ENCODE assay signal across 20 cellular contexts in the genomic region with DNA sequence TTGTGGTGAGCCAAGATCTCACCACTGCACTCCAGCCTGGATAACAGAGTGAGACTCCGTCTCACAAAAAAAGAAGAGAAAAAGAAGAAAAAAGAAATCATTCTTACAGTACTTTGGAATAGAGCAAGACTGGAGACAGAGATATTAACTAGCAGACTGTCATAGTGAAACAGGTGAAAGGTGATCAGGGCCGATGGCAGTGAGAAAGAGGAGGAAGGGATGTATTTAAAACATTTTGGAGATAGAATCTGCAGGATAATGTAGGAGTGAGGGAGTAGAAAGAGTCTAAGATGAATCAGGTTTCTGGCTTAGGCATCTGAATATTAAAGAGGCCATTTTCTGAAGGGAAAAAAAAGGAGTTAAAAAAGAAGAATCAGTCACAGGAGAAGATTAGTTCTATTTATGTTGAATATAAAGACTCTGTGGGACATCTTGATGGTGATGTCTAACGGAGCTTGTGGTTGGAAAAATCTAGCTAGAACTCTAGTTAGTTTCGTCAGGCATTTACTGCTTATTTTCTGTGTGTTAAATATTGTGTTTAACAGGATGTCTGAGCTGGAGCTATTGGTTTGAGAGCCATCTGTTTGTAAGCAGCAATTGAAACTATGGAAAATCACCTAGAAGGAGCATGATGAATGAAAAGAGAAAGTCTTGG. TPM values are rescaled to one million over a fixed set of nuclear protein-coding genes. Genes with fewer than 3 reads are reported as not detected.
DNase-seq lines count a peak whose midpoint lies in the region; ATAC-seq, FAIRE-seq and TF ChIP-seq lines count a peak whose summit lies in the region.
"Had no signal": no experiment of that assay in that cellular context is flagged by ENCODE, and none has a peak within 500 bp of the region (broad histone marks: within the 10 kb centered on the region; RNA-seq: fewer than 3 reads in every experiment).

No MANE protein-coding gene starts in this region.

- TF ChIP-seq EP300 in HepG2 (IDR thresholded peaks at IDR 0.05; ENCODE audit: low read depth in 2 of 2, low read length in 2 of 2) (no peak), HepG2 (CRISPR knock-in tag; IDR thresholded peaks at IDR 0.05; ENCODE audit: borderline replicate concordance) (no peak)

- H3K27ac ChIP-seq in HepG2 (ENCODE audit: extremely low read length, insufficient read depth, low read length) (no peak overlapping the region), right lobe of liver (no peak overlapping the region)
- H3K27ac ChIP-seq: 22Rv1 had no signal

- H3K27me3 ChIP-seq in HepG2 (ENCODE audit: control insufficient read depth in 1 of 2, insufficient read depth in 2 of 2, low read length in 2 of 2): peaks cover 2 to 3% of the 10 kb centered on the region in 2 experiments; a peak in 1 of 5 replicates
- no peaks in the 10 kb centered on the region for H3K27me3 ChIP-seq in right lobe of liver

- TF ChIP-seq POLR2A in HepG2 (IDR thresholded peaks at IDR 0.05; ENCODE audit: insufficient read depth in 1 of 2, low read depth in 2 of 2, low read length in 2 of 2): no peak
- TF ChIP-seq POLR2A in right lobe of liver (IDR thresholded peaks at IDR 0.05): no peak

- H4K20me1 ChIP-seq in HepG2 (ENCODE audit: insufficient read depth, low read length): no peaks in the 10 kb centered on the region

- H3K27me3 Mint-ChIP-seq in activated CD4-positive, alpha-beta T cell treated with anti-CD3 and anti-CD28 coated beads for 36 hours: no peaks in the 10 kb centered on the region
- H3K27me3 Mint-ChIP-seq in nephron (ENCODE audit: low read depth) (no peaks in the 10 kb centered on the region), type B pancreatic cell (no peaks in the 10 kb centered on the region)

- H3K9me3 ChIP-seq in HepG2 (ENCODE audit: low read length): no peaks in the 10 kb centered on the region
- H3K9me3 ChIP-seq in right lobe of liver: no peaks in the 10 kb centered on the region

- H3K4me1 ChIP-seq in HepG2 (ENCODE audit: insufficient read depth, low read length) (peaks cover 10% of the 10 kb centered on the region; the same call in 1 of the 2 replicates), right lobe of liver (no peaks in the 10 kb centered on the region)

- CTCF ChIA-PET in activated CD4-positive, alpha-beta T cell treated with anti-CD3 and anti-CD28 coated beads for 36 hours (lab: Charles Lee): interaction anchor here (0.5 to 1.0 kb wide), 3 partner anchors 32 to 74 kb away, joined by 3 read pairs; no protein-coding TSS in a partner anchor
- CTCF ChIA-PET in HepG2 (lab: Yijun Ruan, JAX; ENCODE audit: low intra/inter-chr PET ratio, low total read pairs): no interaction called here

- in situ Hi-C loops in HepG2 (cut with HindIII; ENCODE audit: extremely low pct_ligation_motif_present, low pct_unique_long_range_greater_than_20kb): no loop called here

- H3K4me2 ChIP-seq in HepG2 (ENCODE audit: low read depth, low read length): no peak overlapping the region

- H3K36me3 ChIP-seq in HepG2 (replicated peaks in 1 of 2; ENCODE audit: control insufficient read depth in 1 of 2, insufficient read depth in 2 of 2, low read length in 2 of 2) (no peaks in the 10 kb centered on the region), right lobe of liver (no peaks in the 10 kb centered on the region)

- peak; percentile 71 for ATAC-seq in activated CD4-positive, alpha-beta T cell treated with anti-CD3 and anti-CD28 coated beads for 36 hours
- no peak for ATAC-seq in HepG2
- no peak for ATAC-seq in right lobe of liver
- no peak for ATAC-seq in GM19324 (IDR thresholded peaks at IDR 0.05; ENCODE audit: low FRiP score, unreplicated experiment)
- ATAC-seq: CD8-positive, alpha-beta T cell had no signal

- no peak for FAIRE-seq in HepG2 (lab: Jason Lieb, UNC)
- FAIRE-seq: D721Med, G401.6, H1 had no signal

- no peak for TF ChIP-seq RAD21 in HepG2 (CRISPR knock-in tag; IDR thresholded peaks at IDR 0.05)

- DNase-seq in activated CD4-positive, alpha-beta T cell treated with anti-CD3 and anti-CD28 coated beads for 36 hours: no peak
- no peak for DNase-seq in activated CD4-positive, alpha-beta T cell treated with anti-CD3 and anti-CD28 coated beads for 4 hours
- DNase-seq in HepG2 (ENCODE audit: low spot score) (no peak), right lobe of liver (no peak), hippocampal formation (lab: John Stamatoyannopoulos, UW) (no peak), type B pancreatic cell (ENCODE audit: extremely low spot score, unreplicated experiment) (no peak)
- DNase-seq: CD8-positive, alpha-beta T cell; DND-41; KBM-7; MV-4-11; NCI-H1417 treated with DMSO at 0.1 percent for 48 hours; NCI-H1930; NK-92 treated with Interleukin-12 subunit alpha and Interleukin-12 subunit beta, amount 100 ng/mL, for 24 hours; SHP77 had no signal

- 44% methylated on average over 4 of the region's 4 CpGs for WGBS in HepG2 (ENCODE audit: low lambda C conversion rate)
- 73% methylated on average over 4 of the region's 4 CpGs for WGBS in right lobe of liver (ENCODE audit: insufficient coverage, low coverage, low lambda C conversion rate, missing lambda C conversion rate)

- no peak for TF ChIP-seq CTCF in HepG2 (CRISPR knock-in tag; IDR thresholded peaks at IDR 0.05)
- no peak for TF ChIP-seq CTCF in right lobe of liver (IDR thresholded peaks at IDR 0.05)
- TF ChIP-seq CTCF in nephron (IDR thresholded peaks at IDR 0.05; ENCODE audit: unreplicated experiment in 3 of 3): no peak
- TF ChIP-seq CTCF in type B pancreatic cell (conservative IDR thresholded peaks at IDR 0.05): no peak

- H3K9me3 Mint-ChIP-seq in activated CD4-positive, alpha-beta T cell treated with anti-CD3 and anti-CD28 coated beads for 36 hours (ENCODE audit: low read depth): no peaks in the 10 kb centered on the region
- H3K9me3 Mint-ChIP-seq in nephron (no peaks in the 10 kb centered on the region), type B pancreatic cell (peaks cover 7% of the 10 kb centered on the region)
- H3K9me3 Mint-ChIP-seq: CD8-positive, alpha-beta T cell had no signal

- no peaks in the 10 kb centered on the region for H3K79me2 ChIP-seq in HepG2 (ENCODE audit: insufficient read depth, low read length)

- H2AFZ ChIP-seq in HepG2 (ENCODE audit: low read length): peak overlapping the region; percentile 19

- H3K4me3 ChIP-seq in HepG2 (replicated peaks in 1 of 3; ENCODE audit: insufficient read depth in 1 of 3, low read depth in 2 of 3, low read length in 3 of 3) (no peak overlapping the region), right lobe of liver (no peak overlapping the region)

- peaks cover 34% of the 10 kb centered on the region for H3K4me1 Mint-ChIP-seq in activated CD4-positive, alpha-beta T cell treated with anti-CD3 and anti-CD28 coated beads for 36 hours
- H3K4me1 Mint-ChIP-seq in nephron (peaks cover 7% of the 10 kb centered on the region), type B pancreatic cell (ENCODE audit: unreplicated experiment) (peaks cover 19% of the 10 kb centered on the region)

- H3K36me3 Mint-ChIP-seq in activated CD4-positive, alpha-beta T cell treated with anti-CD3 and anti-CD28 coated beads for 36 hours (ENCODE audit: low read depth): peaks cover 9% of the 10 kb centered on the region
- peaks cover 18% of the 10 kb centered on the region for H3K36me3 Mint-ChIP-seq in nephron (ENCODE audit: low read depth)
- H3K36me3 Mint-ChIP-seq in type B pancreatic cell: peaks cover 8% of the 10 kb centered on the region
- H3K36me3 Mint-ChIP-seq: CD8-positive, alpha-beta T cell had no signal

- H3K9ac ChIP-seq in HepG2 (ENCODE audit: insufficient read depth, low read depth, low read length): no peak overlapping the region

- BruUV-seq in HepG2 (replicated peaks; lab: Mats Ljungman, UMichigan): no TSS peak

- POLR2A ChIA-PET in activated CD4-positive, alpha-beta T cell treated with anti-CD3 and anti-CD28 coated beads for 36 hours (lab: Charles Lee): interaction anchor here (1.5 kb wide), 1 partner anchor 30 kb away, joined by 4 read pairs; no protein-coding TSS in a partner anchor
- POLR2A ChIA-PET in HepG2 (lab: Yijun Ruan, JAX): no interaction called here

- peak overlapping the region; percentile 56 for H3K27ac Mint-ChIP-seq in activated CD4-positive, alpha-beta T cell treated with anti-CD3 and anti-CD28 coated beads for 36 hours
- H3K27ac Mint-ChIP-seq in nephron (peak overlapping the region in 2 of 3 experiments; percentile 7 to 49), type B pancreatic cell (no peak overlapping the region)
- H3K27ac Mint-ChIP-seq: CD8-positive, alpha-beta T cell had no signal

- intact Hi-C loops in activated CD4-positive, alpha-beta T cell treated with anti-CD3 and anti-CD28 coated beads for 36 hours (cut with DNase I, micrococcal nuclease): loop anchor here in 1 of 2 experiments (2.0 kb wide), 1 partner anchor 23 kb away; no protein-coding TSS in a partner anchor
- intact Hi-C loops in HepG2 (cut with micrococcal nuclease; ENCODE audit: unreplicated experiment): no loop called here
- intact Hi-C loops in right lobe of liver (cut with DNase I): no loop called here

- H3K4me3 Mint-ChIP-seq in activated CD4-positive, alpha-beta T cell treated with anti-CD3 and anti-CD28 coated beads for 36 hours: peak overlapping the region; percentile 15
- H3K4me3 Mint-ChIP-seq in nephron: no peak overlapping the region
- H3K4me3 Mint-ChIP-seq in type B pancreatic cell: no peak overlapping the region
- H3K4me3 Mint-ChIP-seq: CD8-positive, alpha-beta T cell had no signal

RNA-seq across cellular contexts. Expression of a gene that starts 28.4 kb away (rescaled TPM):
- total RNA-seq in activated CD4-positive, alpha-beta T cell treated with anti-CD3 and anti-CD28 coated beads for 36 hours: 10 to 100 TPM; 32.8 to 36.6 TPM
- total RNA-seq in HepG2 (2016; rRNA removed; fragmentation: Illumina TruSeq; extraction: Trizol) (3.1 and 4.6 TPM in 2 replicates), right lobe of liver (1 to 10 TPM; 4.2 to 7.4 (median 7.1) TPM), type B pancreatic cell (ENCODE audit: low replicate concordance) (47.4 and 60.6 TPM in 2 replicates)
- total RNA-seq in HepG2 (2016; cell fraction: cytosol; rRNA removed; fragmentation: Illumina TruSeq; extraction: Trizol; ENCODE audit: low read depth): 1.0 and 2.3 TPM in 2 replicates
- 3.6 and 3.8 TPM in 2 replicates for total RNA-seq in HepG2 (2016; cell fraction: insoluble cytoplasmic fraction; rRNA removed; fragmentation: Illumina TruSeq; extraction: Trizol)
- 3.3 and 3.4 TPM in 2 replicates for total RNA-seq in HepG2 (2016; cell fraction: membrane; rRNA removed; fragmentation: Illumina TruSeq; extraction: Trizol)
- total RNA-seq in HepG2 (2016; cell fraction: nucleus; rRNA removed; fragmentation: Illumina TruSeq; extraction: Trizol): 4.0 and 4.8 TPM in 2 replicates
- polyA plus RNA-seq in HepG2 (2011; rRNA removed): 2.9 and 3.6 TPM in 2 replicates
- 2.6 and 3.1 TPM in 2 replicates for polyA plus RNA-seq in HepG2 (2011; cell fraction: cytosol; rRNA removed)
- 4.5 and 4.7 TPM in 2 replicates for polyA plus RNA-seq in HepG2 (2011; cell fraction: nucleus; rRNA removed)
- 4.8 and 5.5 TPM in 2 replicates for polyA plus RNA-seq in HepG2 (2012)
- 0.62 and 0.75 TPM in 2 replicates for polyA plus RNA-seq in HepG2 (2016; cell fraction: cytosol; fragmentation: Illumina TruSeq; extraction: Trizol; ENCODE audit: low read depth)
- polyA plus RNA-seq in HepG2 (2016; cell fraction: insoluble cytoplasmic fraction; fragmentation: Illumina TruSeq; extraction: Trizol; ENCODE audit: low read depth): 5.5 and 7.0 TPM in 2 replicates
- polyA plus RNA-seq in HepG2 (2016; cell fraction: membrane; fragmentation: Illumina TruSeq; extraction: Trizol; ENCODE audit: low read depth): 2.7 and 2.8 TPM in 2 replicates
- 7.1 and 10.3 TPM in 2 replicates for polyA plus RNA-seq in HepG2 (2016; cell fraction: nucleus; fragmentation: Illumina TruSeq; extraction: Trizol; ENCODE audit: insufficient read depth, low read depth)
- 3.3 and 4.9 TPM in 2 replicates for polyA minus RNA-seq in HepG2 (2011; rRNA and poly(A)+ RNA removed; ENCODE audit: low replicate concordance)
- 3.7 and 3.9 TPM in 2 replicates for polyA minus RNA-seq in HepG2 (2011; cell fraction: cytosol; rRNA and poly(A)+ RNA removed)
- 5.7 and 7.3 TPM in 2 replicates for polyA minus RNA-seq in HepG2 (2011; cell fraction: nucleus; rRNA and poly(A)+ RNA removed)
